In genomic region chr13:25171517-25172302, GRCh38 we compare ENCODE assay signal across 9 cellular contexts. TPM values are rescaled to one million over a fixed set of nuclear protein-coding genes. Genes with fewer than 3 reads are reported as not detected.
DNase-seq lines count a peak whose midpoint lies in the region; ATAC-seq and TF ChIP-seq lines count a peak whose summit lies in the region.
"Had no signal": no experiment of that assay in that cellular context is flagged by ENCODE, and none has a peak within 500 bp of the region (broad histone marks: within the 10 kb centered on the region; RNA-seq: fewer than 3 reads in every experiment).

A gene with protein sequence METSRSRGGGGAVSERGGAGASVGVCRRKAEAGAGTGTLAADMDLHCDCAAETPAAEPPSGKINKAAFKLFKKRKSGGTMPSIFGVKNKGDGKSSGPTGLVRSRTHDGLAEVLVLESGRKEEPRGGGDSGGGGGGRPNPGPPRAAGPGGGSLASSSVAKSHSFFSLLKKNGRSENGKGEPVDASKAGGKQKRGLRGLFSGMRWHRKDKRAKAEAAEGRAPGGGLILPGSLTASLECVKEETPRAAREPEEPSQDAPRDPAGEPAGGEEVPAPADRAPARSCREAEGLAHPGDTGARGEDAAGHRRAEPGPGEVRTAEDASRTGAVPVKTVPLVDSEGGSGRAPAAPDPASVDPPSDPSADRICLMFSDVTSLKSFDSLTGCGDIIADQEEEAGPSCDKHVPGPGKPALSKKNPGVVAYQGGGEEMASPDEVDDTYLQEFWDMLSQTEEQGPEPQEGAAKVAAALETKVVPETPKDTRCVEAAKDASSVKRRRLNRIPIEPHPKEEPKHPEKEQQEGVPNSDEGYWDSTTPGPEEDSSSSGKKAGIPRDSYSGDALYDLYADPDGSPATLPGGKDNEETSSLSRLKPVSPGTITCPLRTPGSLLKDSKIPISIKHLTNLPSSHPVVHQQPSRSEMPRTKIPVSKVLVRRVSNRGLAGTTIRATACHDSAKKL (minus strand): TSS chr13:25172288. CDS start chr13:25171619, 669 bp downstream.

- H3K27me3 ChIP-seq in brain microvascular endothelial cell (replicated peaks) (peaks cover 39% of the 10 kb centered on the region), kidney epithelial cell (ENCODE audit: control insufficient read depth, insufficient read depth, low read length) (peaks cover 44% of the 10 kb centered on the region)

- H3K27ac ChIP-seq in brain microvascular endothelial cell: no peak within 1 kb of the TSS

- H3K4me1 ChIP-seq in ES-I3 (ENCODE audit: insufficient read depth, low read length): peaks cover 6% of the 10 kb centered on the region

- peak; percentile 78 for DNase-seq in NCI-H146 (lab: John Stamatoyannopoulos, UW)
- DNase-seq in brain microvascular endothelial cell: no peak
- no peak for DNase-seq in kidney epithelial cell (ENCODE audit: low read depth)
- DNase-seq in superior temporal gyrus (ENCODE audit: extremely low spot score): peak; percentile 92
- no peak for DNase-seq in DMS114 treated with DMSO at 0.1 percent for 48 hours (lab: John Stamatoyannopoulos, UW; ENCODE audit: unreplicated experiment)
- DNase-seq in mesenteric fat pad (ENCODE audit: low spot score): no peak

- in situ Hi-C loops in brain microvascular endothelial cell (cut with HindIII; ENCODE audit: low pct_ligation_motif_present, low sequenced_read_pairs): no loop called here

- TF ChIP-seq CTCF in brain microvascular endothelial cell (IDR thresholded peaks at IDR 0.05; ENCODE audit: low read depth, low read length, missing control alignments) (no peak), kidney epithelial cell (IDR thresholded peaks at IDR 0.05; ENCODE audit: insufficient read depth, low read length, poor library complexity, severe bottlenecking) (no peak)

- peak within 1 kb of the TSS; percentile 37 for H3K4me3 ChIP-seq in brain microvascular endothelial cell (ENCODE audit: low read depth, low read length)
- H3K4me3 ChIP-seq in kidney epithelial cell (ENCODE audit: low read depth, low read length): peak within 1 kb of the TSS; percentile 33

- ATAC-seq in HG03342 (IDR thresholded peaks at IDR 0.05; ENCODE audit: unreplicated experiment): no peak

- peak within 1 kb of the TSS; percentile 68; the same call in 1 of the 2 replicates for H3K9ac ChIP-seq in ES-I3 (ENCODE audit: low read depth, low read length)

- no peaks in the 10 kb centered on the region for H3K9me3 ChIP-seq in ES-I3 (ENCODE audit: control insufficient read depth, insufficient read depth, low read length)

- H3K36me3 ChIP-seq in ES-I3 (ENCODE audit: insufficient read depth, low read length) (no peaks in the 10 kb centered on the region), brain microvascular endothelial cell (replicated peaks) (no peaks in the 10 kb centered on the region), kidney epithelial cell (ENCODE audit: control insufficient read depth, insufficient read depth, low read length) (no peaks in the 10 kb centered on the region)

RNA-seq across cellular contexts. Expression of the gene that starts here (rescaled TPM):
- total RNA-seq in kidney epithelial cell: 0.04 and 0.27 TPM in 2 replicates
- 0.03 TPM for total RNA-seq in mesenteric fat pad
- total RNA-seq: pulmonary artery endothelial cell had no signal

Comparison
In these comparisons a context has a peak if more than half of its experiments do, and no peak if none do; other contexts are left out.
1. DNase-seq: peak in NCI-H146 (single experiment) and superior temporal gyrus (single experiment); none in brain microvascular endothelial cell (single experiment), kidney epithelial cell (single experiment), DMS114 treated with DMSO at 0.1 percent for 48 hours (single experiment) and mesenteric fat pad (single experiment).